ENCODE assay signal across 17 cellular contexts in genomic region chr12:13562915-13563742, GRCh38.
DNase-seq lines count a peak whose midpoint lies in the region; ATAC-seq and TF ChIP-seq lines count a peak whose summit lies in the region.
"Had no signal": no experiment of that assay in that cellular context is flagged by ENCODE, and none has a peak within 500 bp of the region (broad histone marks: within the 10 kb centered on the region; RNA-seq: fewer than 3 reads in every experiment).

No MANE protein-coding gene starts in this region.

- no peak overlapping the region for H3K27ac Mint-ChIP-seq in stimulated activated memory B cell treated with anti-CD40 and anti-IgM and Interleukin-4, amounts not matched to agents 10 μg/mL and 1 μg/mL and 100 μg/mL, for 72 hours
- H3K27ac Mint-ChIP-seq in effector memory CD8-positive, alpha-beta T cell, result no peak overlapping the region
- H3K27ac Mint-ChIP-seq: CD14-positive monocyte; CD8-positive, alpha-beta T cell had no signal

- no peaks in the 10 kb centered on the region for H3K4me1 Mint-ChIP-seq in stimulated activated memory B cell treated with anti-CD40 and anti-IgM and Interleukin-4, amounts not matched to agents 10 μg/mL and 1 μg/mL and 100 μg/mL, for 72 hours
- H3K4me1 Mint-ChIP-seq in effector memory CD8-positive, alpha-beta T cell (ENCODE audit: low read depth in 2 of 2), result no peaks in the 10 kb centered on the region
- H3K4me1 Mint-ChIP-seq: CD14-positive monocyte had no signal

- H3K27me3 ChIP-seq in GM06990 (replicated peaks; ENCODE audit: control insufficient read depth, insufficient read depth, low read length) (no peaks in the 10 kb centered on the region; the same call in 1 of the 2 replicates), lower lobe of right lung (ENCODE audit: low read depth) (no peaks in the 10 kb centered on the region)

- no peaks in the 10 kb centered on the region for H3K4me1 ChIP-seq in lower lobe of right lung
- H3K4me1 ChIP-seq: HAP-1 had no signal

- no peaks in the 10 kb centered on the region for H3K27me3 Mint-ChIP-seq in stimulated activated memory B cell treated with anti-CD40 and anti-IgM and Interleukin-4, amounts not matched to agents 10 μg/mL and 1 μg/mL and 100 μg/mL, for 72 hours
- H3K27me3 Mint-ChIP-seq in effector memory CD8-positive, alpha-beta T cell, result peaks cover 6 to 7% of the 10 kb centered on the region in 2 donors

- no peaks in the 10 kb centered on the region for H3K9me3 Mint-ChIP-seq in stimulated activated memory B cell treated with anti-CD40 and anti-IgM and Interleukin-4, amounts not matched to agents 10 μg/mL and 1 μg/mL and 100 μg/mL, for 72 hours
- H3K9me3 Mint-ChIP-seq in effector memory CD8-positive, alpha-beta T cell, result peaks cover 0 to 8% of the 10 kb centered on the region in 2 donors

- ATAC-seq in lower lobe of right lung (peak in 1 of 2 donors; percentile 31), HG03139 (IDR thresholded peaks at IDR 0.05; ENCODE audit: unreplicated experiment) (no peak), GM19397 (IDR thresholded peaks at IDR 0.05; ENCODE audit: unreplicated experiment) (no peak)
- peak; percentile 31 for ATAC-seq in stimulated activated memory B cell treated with anti-CD40 and anti-IgM and Interleukin-4, amounts not matched to agents 10 μg/mL and 1 μg/mL and 100 μg/mL, for 72 hours
- ATAC-seq in effector memory CD8-positive, alpha-beta T cell (replicated peaks), result no peak
- ATAC-seq: CD8-positive, alpha-beta T cell; HepG2 had no signal

- H3K4me3 Mint-ChIP-seq in stimulated activated memory B cell treated with anti-CD40 and anti-IgM and Interleukin-4, amounts not matched to agents 10 μg/mL and 1 μg/mL and 100 μg/mL, for 72 hours, result no peak overlapping the region
- H3K4me3 Mint-ChIP-seq in effector memory CD8-positive, alpha-beta T cell, result no peak overlapping the region
- H3K4me3 Mint-ChIP-seq: CD14-positive monocyte; CD8-positive, alpha-beta T cell had no signal

- H3K36me3 Mint-ChIP-seq in stimulated activated memory B cell treated with anti-CD40 and anti-IgM and Interleukin-4, amounts not matched to agents 10 μg/mL and 1 μg/mL and 100 μg/mL, for 72 hours, result no peaks in the 10 kb centered on the region
- no peaks in the 10 kb centered on the region for H3K36me3 Mint-ChIP-seq in effector memory CD8-positive, alpha-beta T cell (ENCODE audit: insufficient read depth)
- H3K36me3 Mint-ChIP-seq: CD14-positive monocyte; CD8-positive, alpha-beta T cell had no signal

- DNase-seq in activated gamma-delta T cell (lab: John Stamatoyannopoulos, UW) (peak; percentile 8), activated gamma-delta T cell treated with Interleukin-2 at 50 U/mL for 16 hours (no peak), GM06990 (ENCODE audit: extremely low read depth, insufficient read length) (peak; percentile 5), lower lobe of right lung (peak; percentile 43)
- no peak for DNase-seq in effector memory CD8-positive, alpha-beta T cell
- DNase-seq: CD8-positive, alpha-beta T cell; COR-L47; DMS153; DND-41; GDM1 had no signal

- H3K36me3 ChIP-seq in GM06990 (ENCODE audit: control insufficient read depth, insufficient read depth, low read length) (no peaks in the 10 kb centered on the region), lower lobe of right lung (no peaks in the 10 kb centered on the region)
- H3K36me3 ChIP-seq: HAP-1 had no signal

- TF ChIP-seq CTCF in GM06990 (IDR thresholded peaks at IDR 0.05; ENCODE audit: insufficient read depth, low read length, poor library complexity, severe bottlenecking), result no peak
- no peak for TF ChIP-seq CTCF in lower lobe of right lung (IDR thresholded peaks at IDR 0.05)

- H3K4me3 ChIP-seq in GM06990 (replicated peaks; ENCODE audit: low read depth, low read length) (no peak overlapping the region), lower lobe of right lung (no peak overlapping the region)
- H3K4me3 ChIP-seq: HAP-1 had no signal

- no peaks in the 10 kb centered on the region for H3K9me3 ChIP-seq in lower lobe of right lung
- H3K9me3 ChIP-seq: HAP-1 had no signal

- intact Hi-C loops in lower lobe of right lung (cut with DNase I), result no loop called here

- no peak overlapping the region for H3K27ac ChIP-seq in lower lobe of right lung
- H3K27ac ChIP-seq: 22Rv1 had no signal

Comparison
In these comparisons a context has a peak if more than half of its experiments do, and no peak if none do; other contexts are left out.
1. DNase-seq: peak in activated gamma-delta T cell (single experiment), GM06990 (single experiment) and lower lobe of right lung (single experiment); none in activated gamma-delta T cell treated with Interleukin-2 at 50 U/mL for 16 hours (single experiment) and effector memory CD8-positive, alpha-beta T cell (0 of 3).